In genomic region chr2:200845669-200846325, GRCh38 we compare ENCODE assay signal across 13 cellular contexts.
"Had no signal": no experiment of that assay in that cellular context is flagged by ENCODE, and none has a peak within 500 bp of the region (broad histone marks: within the 10 kb centered on the region; RNA-seq: fewer than 3 reads in every experiment).

No MANE protein-coding gene starts in this region.

- DNase-seq: activated CD4-positive, alpha-beta T cell treated with anti-CD3 and anti-CD28 coated beads, Interleukin-2, amount 10 ng/mL, durations not matched to agents 7 days and 5 days; activated CD8-positive, alpha-beta T cell treated with anti-CD3 and anti-CD28 coated beads, Interleukin-2, amount 10 ng/mL, durations not matched to agents 7 days and 5 days; dermis blood vessel endothelial cell; effector memory CD8-positive, alpha-beta T cell; foreskin melanocyte; left ventricle myocardium inferior; psoas muscle; right cardiac atrium; stimulated activated CD4-positive, alpha-beta T cell treated with anti-CD3 and anti-CD28 coated beads, Interleukin-15, amount 100 ng/mL, for 24 hours; stimulated activated CD4-positive, alpha-beta T cell treated with anti-CD3 and anti-CD28 coated beads, Interleukin-2, amount 100 ng/mL, for 48 hours; T1000; upper lobe of left lung had no signal

- H3K9me3 ChIP-seq: left ventricle myocardium inferior, psoas muscle, upper lobe of left lung had no signal

- H3K4me1 ChIP-seq: left ventricle myocardium inferior, psoas muscle, upper lobe of left lung had no signal

- H3K4me3 ChIP-seq: left ventricle myocardium inferior, psoas muscle, skin epidermis, upper lobe of left lung had no signal

- ATAC-seq: effector memory CD8-positive, alpha-beta T cell had no signal

- H3K27me3 ChIP-seq: upper lobe of left lung had no signal

- H3K27ac ChIP-seq: left ventricle myocardium inferior, psoas muscle, upper lobe of left lung had no signal
